8 cellular contexts compared by ENCODE assay signal in genomic region chr15:49154359-49154758, GRCh38. TPM values are rescaled to one million over a fixed set of nuclear protein-coding genes. Genes with fewer than 3 reads are reported as not detected.
DNase-seq lines count a peak whose midpoint lies in the region; ATAC-seq and TF ChIP-seq lines count a peak whose summit lies in the region.

No MANE protein-coding gene starts in this region.

- no peak for TF ChIP-seq EP300 in sigmoid colon (IDR thresholded peaks at IDR 0.05)

- no peaks in the 10 kb centered on the region for H3K27me3 ChIP-seq in SJSA1 (replicated peaks)
- H3K27me3 ChIP-seq in sigmoid colon = no peaks in the 10 kb centered on the region

- intact Hi-C loops in sigmoid colon (cut with DNase I) = loop anchor here (10.0 kb wide), 3 partner anchors 470 to 1200 kb away; partner anchors contain the start of genes DTWD1, FAM227B and GABPB1

- H3K9me3 ChIP-seq in SJSA1 (replicated peaks) = no peaks in the 10 kb centered on the region
- no peaks in the 10 kb centered on the region for H3K9me3 ChIP-seq in sigmoid colon

- H3K4me1 ChIP-seq in SJSA1 (replicated peaks) = no peaks in the 10 kb centered on the region
- H3K4me1 ChIP-seq in sigmoid colon = peaks cover 0 to 56% (median 38%) of the 10 kb centered on the region in 4 donors

- no peak for TF ChIP-seq POLR2A in sigmoid colon (IDR thresholded peaks at IDR 0.05)

- TF ChIP-seq CTCF in GM12865 (IDR thresholded peaks at IDR 0.05; ENCODE audit: insufficient read depth, low read depth, low read length, missing control alignments) = no peak
- no peak for TF ChIP-seq CTCF in fibroblast of mammary gland (conservative IDR thresholded peaks at IDR 0.05; ENCODE audit: control insufficient read depth, insufficient read depth, low read depth, low read length)
- no peak for TF ChIP-seq CTCF in sigmoid colon (IDR thresholded peaks at IDR 0.05)

- ATAC-seq in GM18867 (IDR thresholded peaks at IDR 0.05; ENCODE audit: unreplicated experiment) = no peak
- ATAC-seq in HG03095 (IDR thresholded peaks at IDR 0.05; ENCODE audit: unreplicated experiment) = no peak

- H3K4me3 ChIP-seq in GM12865 (ENCODE audit: low read depth, low read length) = peak overlapping the region; percentile 84
- H3K4me3 ChIP-seq in SJSA1 = peak overlapping the region; percentile 72
- H3K4me3 ChIP-seq in fibroblast of mammary gland (ENCODE audit: control insufficient read depth, low read depth, low read length) = peak overlapping the region; percentile 100
- peak overlapping the region; percentile 73 to 98 (median 88) for H3K4me3 ChIP-seq in sigmoid colon

- 13 to 26% methylated on average over 8 of the region's 8 CpGs for WGBS in sigmoid colon, 2 donors

- no peak for DNase-seq in GM12865 (ENCODE audit: low read depth)
- DNase-seq in SJSA1 (ENCODE audit: low read depth in 1 of 2, low spot score in 2 of 2) = no peak
- DNase-seq in fibroblast of mammary gland (ENCODE audit: low read depth) = peak; percentile 42
- DNase-seq in sigmoid colon = no peak
- DNase-seq in globus pallidus (ENCODE audit: low spot score) = no peak
- no peak for DNase-seq in superior temporal gyrus (ENCODE audit: extremely low spot score)

- H3K36me3 ChIP-seq in SJSA1 (peaks cover 8% of the 10 kb centered on the region), sigmoid colon (peaks cover 0 to 3% (median 0%) of the 10 kb centered on the region in 4 donors)

- peak overlapping the region; percentile 57; the same call in 1 of the 2 replicates for H3K27ac ChIP-seq in SJSA1
- peak overlapping the region; percentile 86 to 97 (median 92) for H3K27ac ChIP-seq in sigmoid colon

RNA-seq across cellular contexts. Expression of gene COPS2, which starts 1.0 kb away (rescaled TPM):
- total RNA-seq in SJSA1 (2014; rRNA removed; shearing (Covaris generic)) = 49.8 and 76.0 TPM in 2 replicates
- 100 to 1,000 TPM in 1 of 4 donors, 10 to 100 TPM in 3; 88.9 to 142 (median 98.5) TPM for total RNA-seq in sigmoid colon
- 10 to 100 TPM; 35.7 to 48.8 (median 37.8) TPM for polyA plus RNA-seq in sigmoid colon

RNA-seq across cellular contexts. Expression of gene GALK2, which starts 15.7 kb away (rescaled TPM):
- total RNA-seq in SJSA1 (2014; rRNA removed; shearing (Covaris generic)) = 32.1 and 32.3 TPM in 2 replicates
- total RNA-seq in sigmoid colon = 10 to 100 TPM; 23.3 to 61.1 (median 39.4) TPM
- polyA plus RNA-seq in sigmoid colon = 10 to 100 TPM; 21.6 to 45.5 (median 23.9) TPM
